Comparison of ENCODE assay signal across 15 cellular contexts in genomic region chr12:30874455-30875313, GRCh38. TPM values are rescaled to one million over a fixed set of nuclear protein-coding genes. Genes with fewer than 3 reads are reported as not detected.
DNase-seq lines count a peak whose midpoint lies in the region; ATAC-seq and TF ChIP-seq lines count a peak whose summit lies in the region.
"Had no signal": no experiment of that assay in that cellular context is flagged by ENCODE, and none has a peak within 500 bp of the region (broad histone marks: within the 10 kb centered on the region; RNA-seq: fewer than 3 reads in every experiment).

No MANE protein-coding gene starts in this region.

- peak; percentile 54 for ATAC-seq in left ventricle myocardium superior

- intact Hi-C loops in left ventricle myocardium superior (cut with micrococcal nuclease) = no loop called here

- H3K27me3 ChIP-seq in effector memory CD4-positive, alpha-beta T cell (replicated peaks; ENCODE audit: control insufficient read depth, insufficient read depth, low read length, poor library complexity, severe bottlenecking) = no peaks in the 10 kb centered on the region
- H3K27me3 ChIP-seq: ascending aorta, uterus had no signal

- H3K4me1 Mint-ChIP-seq in T-helper 2 cell treated with Interferon-gamma antibody and Interleukin-4, amounts not matched to agents 5 μg/mL and 100 μg/mL, for 36 hours (ENCODE audit: low read depth) = peaks cover 7% of the 10 kb centered on the region
- H3K4me1 Mint-ChIP-seq: activated CD4-positive, alpha-beta T cell treated with anti-CD3 and anti-CD28 coated beads, Interleukin-2, amount 10 ng/mL, durations not matched to agents 24 days and 14 days had no signal

- H3K4me3 ChIP-seq in LNCaP clone FGC (ENCODE audit: low read depth, low read length) = no peak overlapping the region
- H3K4me3 ChIP-seq in effector memory CD4-positive, alpha-beta T cell (ENCODE audit: insufficient read depth, low read depth, low read length, poor library complexity, severe bottlenecking) = no peak overlapping the region
- H3K4me3 ChIP-seq: ascending aorta, uterus had no signal

- H3K27me3 Mint-ChIP-seq in T-helper 2 cell treated with Interferon-gamma antibody and Interleukin-4, amounts not matched to agents 5 μg/mL and 100 μg/mL, for 36 hours (ENCODE audit: low read depth) = peaks cover 6% of the 10 kb centered on the region

- DNase-seq in LNCaP clone FGC (ENCODE audit: low read depth) (peak; percentile 10), NCI-H510A (lab: John Stamatoyannopoulos, UW) (peak; percentile 68), left ventricle myocardium superior (peak; percentile 42), NOMO-1 treated with dmso at 0.1 percent for 144 hours (lab: John Stamatoyannopoulos, UW; ENCODE audit: unreplicated experiment) (no peak), Ammon's horn (ENCODE audit: low spot score) (no peak)
- DNase-seq in T-helper 2 cell treated with Interferon-gamma antibody and Interleukin-4, amounts not matched to agents 5 μg/mL and 100 μg/mL, for 36 hours (ENCODE audit: low spot score) = no peak
- DNase-seq in effector memory CD4-positive, alpha-beta T cell = no peak
- DNase-seq: activated CD4-positive, alpha-beta T cell treated with anti-CD3 and anti-CD28 coated beads, Interleukin-2, amount 10 ng/mL, durations not matched to agents 24 days and 14 days; dermis blood vessel endothelial cell; uterus had no signal

- H3K27ac Mint-ChIP-seq in T-helper 2 cell treated with Interferon-gamma antibody and Interleukin-4, amounts not matched to agents 5 μg/mL and 100 μg/mL, for 36 hours = no peak overlapping the region
- H3K27ac Mint-ChIP-seq: activated CD4-positive, alpha-beta T cell treated with anti-CD3 and anti-CD28 coated beads, Interleukin-2, amount 10 ng/mL, durations not matched to agents 24 days and 14 days; activated T-helper 2 cell treated with anti-CD3 and anti-CD28 coated beads, Interferon-gamma antibody, Interleukin-2, Interleukin-4, amounts not matched to agents 10 μg/mL and 5 μg/mL and 100 μg/mL, durations not matched to agents 14 hours and 24 hours and 36 hours had no signal

- no peaks in the 10 kb centered on the region for H3K36me3 ChIP-seq in effector memory CD4-positive, alpha-beta T cell (ENCODE audit: control insufficient read depth, insufficient read depth, low read length)
- H3K36me3 ChIP-seq: ascending aorta, uterus had no signal

- peak overlapping the region; percentile 54 for H3K27ac ChIP-seq in C4-2B
- H3K27ac ChIP-seq in effector memory CD4-positive, alpha-beta T cell (ENCODE audit: insufficient read depth, low read length, poor library complexity, severe bottlenecking) = no peak overlapping the region
- H3K27ac ChIP-seq: ascending aorta, uterus had no signal

- H3K9me3 Mint-ChIP-seq in T-helper 2 cell treated with Interferon-gamma antibody and Interleukin-4, amounts not matched to agents 5 μg/mL and 100 μg/mL, for 36 hours = no peaks in the 10 kb centered on the region
- H3K9me3 Mint-ChIP-seq: activated CD4-positive, alpha-beta T cell treated with anti-CD3 and anti-CD28 coated beads, Interleukin-2, amount 10 ng/mL, durations not matched to agents 24 days and 14 days; activated T-helper 2 cell treated with anti-CD3 and anti-CD28 coated beads, Interferon-gamma antibody, Interleukin-2, Interleukin-4, amounts not matched to agents 10 μg/mL and 5 μg/mL and 100 μg/mL, durations not matched to agents 14 hours and 24 hours and 36 hours had no signal

- TF ChIP-seq CTCF in C4-2B (conservative IDR thresholded peaks at IDR 0.05) = no peak
- TF ChIP-seq CTCF in LNCaP clone FGC (IDR thresholded peaks at IDR 0.05; ENCODE audit: control insufficient read depth, extremely low read depth, insufficient read depth) = no peak

- H3K4me1 ChIP-seq in effector memory CD4-positive, alpha-beta T cell (ENCODE audit: control insufficient read depth, insufficient read depth, low read length, poor library complexity, severe bottlenecking) = no peaks in the 10 kb centered on the region
- H3K4me1 ChIP-seq: ascending aorta, uterus had no signal

- H3K4me3 Mint-ChIP-seq in T-helper 2 cell treated with Interferon-gamma antibody and Interleukin-4, amounts not matched to agents 5 μg/mL and 100 μg/mL, for 36 hours = no peak overlapping the region
- H3K4me3 Mint-ChIP-seq: activated CD4-positive, alpha-beta T cell treated with anti-CD3 and anti-CD28 coated beads, Interleukin-2, amount 10 ng/mL, durations not matched to agents 24 days and 14 days had no signal

- H3K36me3 Mint-ChIP-seq in T-helper 2 cell treated with Interferon-gamma antibody and Interleukin-4, amounts not matched to agents 5 μg/mL and 100 μg/mL, for 36 hours (ENCODE audit: low read depth) = no peaks in the 10 kb centered on the region

- H3K9me3 ChIP-seq in effector memory CD4-positive, alpha-beta T cell (ENCODE audit: control insufficient read depth, low read length) = no peaks in the 10 kb centered on the region
- H3K9me3 ChIP-seq: ascending aorta, uterus had no signal

RNA-seq across cellular contexts. Expression of gene TSPAN11, which starts 51.9 kb away (rescaled TPM):
- total RNA-seq in left ventricle myocardium superior = 2.6 TPM
- total RNA-seq: activated CD4-positive, alpha-beta T cell treated with anti-CD3 and anti-CD28 coated beads, Interleukin-2, amount 10 ng/mL, durations not matched to agents 24 days and 14 days; activated T-helper 2 cell treated with anti-CD3 and anti-CD28 coated beads, Interferon-gamma antibody, Interleukin-2, Interleukin-4, amounts not matched to agents 10 μg/mL and 5 μg/mL and 100 μg/mL, durations not matched to agents 14 hours and 24 hours and 36 hours; OCI-LY7; T-helper 1 cell treated with Interleukin-12 subunit alpha and Interleukin-12 subunit beta and Interleukin-4 antibody, amounts not matched to agents 30 ng/mL and 1 ng/mL, for 36 hours had no signal

Comparison
In these comparisons a context has a peak if more than half of its experiments do, and no peak if none do; other contexts are left out.
1. DNase-seq: peak in LNCaP clone FGC (single experiment), NCI-H510A (single experiment) and left ventricle myocardium superior (single experiment); none in T-helper 2 cell treated with Interferon-gamma antibody and Interleukin-4, amounts not matched to agents 5 μg/mL and 100 μg/mL, for 36 hours (single experiment), NOMO-1 treated with dmso at 0.1 percent for 144 hours (single experiment), Ammon's horn (single experiment) and effector memory CD4-positive, alpha-beta T cell (0 of 3).